Comparison of ENCODE assay signal across 1 cellular context in the genomic region with DNA sequence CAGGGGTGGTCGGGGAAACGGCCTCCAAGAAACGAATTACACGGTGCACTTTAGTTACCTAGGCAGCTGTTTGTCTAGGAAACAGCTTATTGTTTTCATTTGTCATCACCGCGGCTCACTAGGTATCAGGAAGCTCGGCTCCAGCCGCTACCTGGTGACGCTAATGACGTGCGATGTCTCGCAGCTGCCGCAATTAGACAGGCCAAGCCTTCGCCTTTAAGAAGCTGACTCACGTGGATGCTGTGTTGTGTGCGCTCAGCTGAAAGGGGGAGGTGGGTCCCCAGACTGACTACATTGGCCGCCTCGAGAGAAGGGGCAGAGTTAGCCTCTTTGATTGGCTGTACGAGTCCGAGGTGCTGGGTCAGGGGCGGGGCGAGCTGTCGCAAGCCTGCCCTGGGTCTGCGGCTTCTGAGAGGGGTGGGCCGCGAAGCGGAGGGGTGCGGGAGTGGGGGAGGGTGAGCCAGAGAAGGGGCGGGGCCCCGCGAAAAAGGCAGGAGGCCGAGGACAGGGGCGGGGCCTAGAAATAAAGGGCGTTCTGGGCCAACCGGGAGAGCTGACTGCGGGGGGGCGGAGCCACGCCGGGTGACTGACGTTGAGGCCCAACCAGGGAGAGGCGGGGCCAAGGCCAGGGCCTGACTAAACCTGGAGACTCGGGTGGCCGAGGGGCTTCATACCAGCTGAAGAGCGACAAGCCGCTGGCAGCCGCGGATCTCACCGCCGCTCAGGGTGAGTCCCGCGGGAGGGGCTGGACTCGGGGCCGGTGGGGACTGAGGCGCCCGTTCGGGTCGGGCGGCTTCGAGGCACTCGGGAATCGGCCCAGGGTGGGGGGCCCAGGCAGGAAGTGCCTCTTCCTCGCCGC.
A peak's percentile ranks its signal among the peaks of the same experiment; 100 is the strongest.
TF ChIP-seq lines count a peak whose summit lies in the region.

A gene (plus strand): TSS at position 671 of the 859 bp plus-strand sequence. CDS start 9,645 bp downstream, outside the sequence.

TF ChIP-seq in GM12878, 131 proteins besides CTCF, POLR2A, EP300 and RAD21 (continued from another document and continues in another):
- TF ChIP-seq, protein P1, sequence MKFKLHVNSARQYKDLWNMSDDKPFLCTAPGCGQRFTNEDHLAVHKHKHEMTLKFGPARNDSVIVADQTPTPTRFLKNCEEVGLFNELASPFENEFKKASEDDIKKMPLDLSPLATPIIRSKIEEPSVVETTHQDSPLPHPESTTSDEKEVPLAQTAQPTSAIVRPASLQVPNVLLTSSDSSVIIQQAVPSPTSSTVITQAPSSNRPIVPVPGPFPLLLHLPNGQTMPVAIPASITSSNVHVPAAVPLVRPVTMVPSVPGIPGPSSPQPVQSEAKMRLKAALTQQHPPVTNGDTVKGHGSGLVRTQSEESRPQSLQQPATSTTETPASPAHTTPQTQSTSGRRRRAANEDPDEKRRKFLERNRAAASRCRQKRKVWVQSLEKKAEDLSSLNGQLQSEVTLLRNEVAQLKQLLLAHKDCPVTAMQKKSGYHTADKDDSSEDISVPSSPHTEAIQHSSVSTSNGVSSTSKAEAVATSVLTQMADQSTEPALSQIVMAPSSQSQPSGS (IDR thresholded peaks at IDR 0.05; ENCODE audit: low read length), result no peak
- TF ChIP-seq TCF12 (IDR thresholded peaks at IDR 0.05; ENCODE audit: low read depth, low read length) (peak; percentile 78), ZNF24 (IDR thresholded peaks at IDR 0.05) (no peak), NR2C2 (IDR thresholded peaks at IDR 0.05; ENCODE audit: borderline replicate concordance, control insufficient read depth, insufficient read length, low read depth) (no peak), CREB1 (IDR thresholded peaks at IDR 0.05; ENCODE audit: low read depth) (peak; percentile 96), MEF2A (IDR thresholded peaks at IDR 0.05; ENCODE audit: insufficient read depth, low read depth, low read length) (no peak), POLR2AphosphoS5 (IDR thresholded peaks at IDR 0.05; ENCODE audit: low read length) (peak; percentile 76), TARDBP (IDR thresholded peaks at IDR 0.05; ENCODE audit: borderline replicate concordance) (0 out of 2 replicates have a peak, but pooled peaks have one; percentile 32), RUNX3 (IDR thresholded peaks at IDR 0.05; ENCODE audit: low read length) (peak; percentile 71), STAT3 (IDR thresholded peaks at IDR 0.05; ENCODE audit: low read depth, low read length) (no peak), ETV6 (conservative IDR thresholded peaks at IDR 0.05 in 1 of 2, IDR thresholded peaks at IDR 0.05 in 1 of 2; ENCODE audit: borderline replicate concordance in 1 of 2, low read depth in 1 of 2) (no peak), SMAD1 (IDR thresholded peaks at IDR 0.05; ENCODE audit: low read depth, partially characterized antibody) (no peak), SPI1 (IDR thresholded peaks at IDR 0.05; ENCODE audit: borderline replicate concordance, insufficient read depth, low read depth, low read length) (no peak), ASH2L (IDR thresholded peaks at IDR 0.05; ENCODE audit: borderline replicate concordance, low read depth) (no peak), KAT2A (conservative IDR thresholded peaks at IDR 0.05; ENCODE audit: control insufficient read depth, low read depth, low read length) (no peak), GABPA (IDR thresholded peaks at IDR 0.05; ENCODE audit: low read depth) (no peak), HCFC1 (IDR thresholded peaks at IDR 0.05; ENCODE audit: low read length) (no peak), PAX8 (IDR thresholded peaks at IDR 0.05) (no peak), BCL11A (IDR thresholded peaks at IDR 0.05; ENCODE audit: low read depth, low read length) (0 out of 2 replicates have a peak, but pooled peaks have one; percentile 31), BHLHE40 (IDR thresholded peaks at IDR 0.05; ENCODE audit: borderline replicate concordance in 1 of 2, low read depth in 2 of 2, low read length in 1 of 2) (peak; percentile 99), ZNF217 (IDR thresholded peaks at IDR 0.05) (no peak), EED (IDR thresholded peaks at IDR 0.05; ENCODE audit: low read depth) (no peak), ZNF207 (IDR thresholded peaks at IDR 0.05; ENCODE audit: borderline replicate concordance) (peak; percentile 80; the same call in 1 of the 2 replicates), NRF1 (conservative IDR thresholded peaks at IDR 0.05; ENCODE audit: low read depth, low read length) (no peak), MTA2 (IDR thresholded peaks at IDR 0.05; ENCODE audit: low read depth) (peak; percentile 53; the same call in 1 of the 2 replicates), NR2F1 (conservative IDR thresholded peaks at IDR 0.05) (no peak), MEF2B (IDR thresholded peaks at IDR 0.05; ENCODE audit: partially characterized antibody, poor library complexity, severe bottlenecking) (peak; percentile 90), TAF1 (IDR thresholded peaks at IDR 0.05; ENCODE audit: borderline replicate concordance, low read depth, low read length) (0 out of 2 replicates have a peak, but pooled peaks have one; percentile 34), CREM (IDR thresholded peaks at IDR 0.05; ENCODE audit: low read depth) (peak; percentile 91), CHD1 (IDR thresholded peaks at IDR 0.05; ENCODE audit: low read depth, low read length) (no peak), EZH2 (IDR thresholded peaks at IDR 0.05; ENCODE audit: borderline replicate concordance, control insufficient read depth, low read depth, low read length) (no peak)
- TF ChIP-seq, protein P2, sequence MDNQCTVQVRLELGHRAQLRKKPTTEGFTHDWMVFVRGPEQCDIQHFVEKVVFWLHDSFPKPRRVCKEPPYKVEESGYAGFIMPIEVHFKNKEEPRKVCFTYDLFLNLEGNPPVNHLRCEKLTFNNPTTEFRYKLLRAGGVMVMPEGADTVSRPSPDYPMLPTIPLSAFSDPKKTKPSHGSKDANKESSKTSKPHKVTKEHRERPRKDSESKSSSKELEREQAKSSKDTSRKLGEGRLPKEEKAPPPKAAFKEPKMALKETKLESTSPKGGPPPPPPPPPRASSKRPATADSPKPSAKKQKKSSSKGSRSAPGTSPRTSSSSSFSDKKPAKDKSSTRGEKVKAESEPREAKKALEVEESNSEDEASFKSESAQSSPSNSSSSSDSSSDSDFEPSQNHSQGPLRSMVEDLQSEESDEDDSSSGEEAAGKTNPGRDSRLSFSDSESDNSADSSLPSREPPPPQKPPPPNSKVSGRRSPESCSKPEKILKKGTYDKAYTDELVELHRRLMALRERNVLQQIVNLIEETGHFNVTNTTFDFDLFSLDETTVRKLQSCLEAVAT (IDR thresholded peaks at IDR 0.05), result no peak
- TF ChIP-seq, protein P3, sequence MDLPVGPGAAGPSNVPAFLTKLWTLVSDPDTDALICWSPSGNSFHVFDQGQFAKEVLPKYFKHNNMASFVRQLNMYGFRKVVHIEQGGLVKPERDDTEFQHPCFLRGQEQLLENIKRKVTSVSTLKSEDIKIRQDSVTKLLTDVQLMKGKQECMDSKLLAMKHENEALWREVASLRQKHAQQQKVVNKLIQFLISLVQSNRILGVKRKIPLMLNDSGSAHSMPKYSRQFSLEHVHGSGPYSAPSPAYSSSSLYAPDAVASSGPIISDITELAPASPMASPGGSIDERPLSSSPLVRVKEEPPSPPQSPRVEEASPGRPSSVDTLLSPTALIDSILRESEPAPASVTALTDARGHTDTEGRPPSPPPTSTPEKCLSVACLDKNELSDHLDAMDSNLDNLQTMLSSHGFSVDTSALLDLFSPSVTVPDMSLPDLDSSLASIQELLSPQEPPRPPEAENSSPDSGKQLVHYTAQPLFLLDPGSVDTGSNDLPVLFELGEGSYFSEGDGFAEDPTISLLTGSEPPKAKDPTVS (IDR thresholded peaks at IDR 0.05; ENCODE audit: low read depth, low read length), result no peak
- TF ChIP-seq, protein P4, sequence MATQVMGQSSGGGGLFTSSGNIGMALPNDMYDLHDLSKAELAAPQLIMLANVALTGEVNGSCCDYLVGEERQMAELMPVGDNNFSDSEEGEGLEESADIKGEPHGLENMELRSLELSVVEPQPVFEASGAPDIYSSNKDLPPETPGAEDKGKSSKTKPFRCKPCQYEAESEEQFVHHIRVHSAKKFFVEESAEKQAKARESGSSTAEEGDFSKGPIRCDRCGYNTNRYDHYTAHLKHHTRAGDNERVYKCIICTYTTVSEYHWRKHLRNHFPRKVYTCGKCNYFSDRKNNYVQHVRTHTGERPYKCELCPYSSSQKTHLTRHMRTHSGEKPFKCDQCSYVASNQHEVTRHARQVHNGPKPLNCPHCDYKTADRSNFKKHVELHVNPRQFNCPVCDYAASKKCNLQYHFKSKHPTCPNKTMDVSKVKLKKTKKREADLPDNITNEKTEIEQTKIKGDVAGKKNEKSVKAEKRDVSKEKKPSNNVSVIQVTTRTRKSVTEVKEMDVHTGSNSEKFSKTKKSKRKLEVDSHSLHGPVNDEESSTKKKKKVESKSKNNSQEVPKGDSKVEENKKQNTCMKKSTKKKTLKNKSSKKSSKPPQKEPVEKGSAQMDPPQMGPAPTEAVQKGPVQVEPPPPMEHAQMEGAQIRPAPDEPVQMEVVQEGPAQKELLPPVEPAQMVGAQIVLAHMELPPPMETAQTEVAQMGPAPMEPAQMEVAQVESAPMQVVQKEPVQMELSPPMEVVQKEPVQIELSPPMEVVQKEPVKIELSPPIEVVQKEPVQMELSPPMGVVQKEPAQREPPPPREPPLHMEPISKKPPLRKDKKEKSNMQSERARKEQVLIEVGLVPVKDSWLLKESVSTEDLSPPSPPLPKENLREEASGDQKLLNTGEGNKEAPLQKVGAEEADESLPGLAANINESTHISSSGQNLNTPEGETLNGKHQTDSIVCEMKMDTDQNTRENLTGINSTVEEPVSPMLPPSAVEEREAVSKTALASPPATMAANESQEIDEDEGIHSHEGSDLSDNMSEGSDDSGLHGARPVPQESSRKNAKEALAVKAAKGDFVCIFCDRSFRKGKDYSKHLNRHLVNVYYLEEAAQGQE (IDR thresholded peaks at IDR 0.05; ENCODE audit: low read depth, low read length), result no peak
- TF ChIP-seq, protein P5, sequence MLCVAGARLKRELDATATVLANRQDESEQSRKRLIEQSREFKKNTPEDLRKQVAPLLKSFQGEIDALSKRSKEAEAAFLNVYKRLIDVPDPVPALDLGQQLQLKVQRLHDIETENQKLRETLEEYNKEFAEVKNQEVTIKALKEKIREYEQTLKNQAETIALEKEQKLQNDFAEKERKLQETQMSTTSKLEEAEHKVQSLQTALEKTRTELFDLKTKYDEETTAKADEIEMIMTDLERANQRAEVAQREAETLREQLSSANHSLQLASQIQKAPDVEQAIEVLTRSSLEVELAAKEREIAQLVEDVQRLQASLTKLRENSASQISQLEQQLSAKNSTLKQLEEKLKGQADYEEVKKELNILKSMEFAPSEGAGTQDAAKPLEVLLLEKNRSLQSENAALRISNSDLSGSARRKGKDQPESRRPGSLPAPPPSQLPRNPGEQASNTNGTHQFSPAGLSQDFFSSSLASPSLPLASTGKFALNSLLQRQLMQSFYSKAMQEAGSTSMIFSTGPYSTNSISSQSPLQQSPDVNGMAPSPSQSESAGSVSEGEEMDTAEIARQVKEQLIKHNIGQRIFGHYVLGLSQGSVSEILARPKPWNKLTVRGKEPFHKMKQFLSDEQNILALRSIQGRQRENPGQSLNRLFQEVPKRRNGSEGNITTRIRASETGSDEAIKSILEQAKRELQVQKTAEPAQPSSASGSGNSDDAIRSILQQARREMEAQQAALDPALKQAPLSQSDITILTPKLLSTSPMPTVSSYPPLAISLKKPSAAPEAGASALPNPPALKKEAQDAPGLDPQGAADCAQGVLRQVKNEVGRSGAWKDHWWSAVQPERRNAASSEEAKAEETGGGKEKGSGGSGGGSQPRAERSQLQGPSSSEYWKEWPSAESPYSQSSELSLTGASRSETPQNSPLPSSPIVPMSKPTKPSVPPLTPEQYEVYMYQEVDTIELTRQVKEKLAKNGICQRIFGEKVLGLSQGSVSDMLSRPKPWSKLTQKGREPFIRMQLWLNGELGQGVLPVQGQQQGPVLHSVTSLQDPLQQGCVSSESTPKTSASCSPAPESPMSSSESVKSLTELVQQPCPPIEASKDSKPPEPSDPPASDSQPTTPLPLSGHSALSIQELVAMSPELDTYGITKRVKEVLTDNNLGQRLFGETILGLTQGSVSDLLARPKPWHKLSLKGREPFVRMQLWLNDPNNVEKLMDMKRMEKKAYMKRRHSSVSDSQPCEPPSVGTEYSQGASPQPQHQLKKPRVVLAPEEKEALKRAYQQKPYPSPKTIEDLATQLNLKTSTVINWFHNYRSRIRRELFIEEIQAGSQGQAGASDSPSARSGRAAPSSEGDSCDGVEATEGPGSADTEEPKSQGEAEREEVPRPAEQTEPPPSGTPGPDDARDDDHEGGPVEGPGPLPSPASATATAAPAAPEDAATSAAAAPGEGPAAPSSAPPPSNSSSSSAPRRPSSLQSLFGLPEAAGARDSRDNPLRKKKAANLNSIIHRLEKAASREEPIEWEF (IDR thresholded peaks at IDR 0.05; ENCODE audit: insufficient replicate concordance, low read depth, low read length), result no peak
- TF ChIP-seq, protein P6, sequence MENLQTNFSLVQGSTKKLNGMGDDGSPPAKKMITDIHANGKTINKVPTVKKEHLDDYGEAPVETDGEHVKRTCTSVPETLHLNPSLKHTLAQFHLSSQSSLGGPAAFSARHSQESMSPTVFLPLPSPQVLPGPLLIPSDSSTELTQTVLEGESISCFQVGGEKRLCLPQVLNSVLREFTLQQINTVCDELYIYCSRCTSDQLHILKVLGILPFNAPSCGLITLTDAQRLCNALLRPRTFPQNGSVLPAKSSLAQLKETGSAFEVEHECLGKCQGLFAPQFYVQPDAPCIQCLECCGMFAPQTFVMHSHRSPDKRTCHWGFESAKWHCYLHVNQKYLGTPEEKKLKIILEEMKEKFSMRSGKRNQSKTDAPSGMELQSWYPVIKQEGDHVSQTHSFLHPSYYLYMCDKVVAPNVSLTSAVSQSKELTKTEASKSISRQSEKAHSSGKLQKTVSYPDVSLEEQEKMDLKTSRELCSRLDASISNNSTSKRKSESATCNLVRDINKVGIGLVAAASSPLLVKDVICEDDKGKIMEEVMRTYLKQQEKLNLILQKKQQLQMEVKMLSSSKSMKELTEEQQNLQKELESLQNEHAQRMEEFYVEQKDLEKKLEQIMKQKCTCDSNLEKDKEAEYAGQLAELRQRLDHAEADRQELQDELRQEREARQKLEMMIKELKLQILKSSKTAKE (IDR thresholded peaks at IDR 0.05; ENCODE audit: low read depth, poor library complexity, severe bottlenecking), result peak; percentile 84
- TF ChIP-seq, protein P7, sequence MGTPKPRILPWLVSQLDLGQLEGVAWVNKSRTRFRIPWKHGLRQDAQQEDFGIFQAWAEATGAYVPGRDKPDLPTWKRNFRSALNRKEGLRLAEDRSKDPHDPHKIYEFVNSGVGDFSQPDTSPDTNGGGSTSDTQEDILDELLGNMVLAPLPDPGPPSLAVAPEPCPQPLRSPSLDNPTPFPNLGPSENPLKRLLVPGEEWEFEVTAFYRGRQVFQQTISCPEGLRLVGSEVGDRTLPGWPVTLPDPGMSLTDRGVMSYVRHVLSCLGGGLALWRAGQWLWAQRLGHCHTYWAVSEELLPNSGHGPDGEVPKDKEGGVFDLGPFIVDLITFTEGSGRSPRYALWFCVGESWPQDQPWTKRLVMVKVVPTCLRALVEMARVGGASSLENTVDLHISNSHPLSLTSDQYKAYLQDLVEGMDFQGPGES (IDR thresholded peaks at IDR 0.05), result no peak
- TF ChIP-seq, protein P8, sequence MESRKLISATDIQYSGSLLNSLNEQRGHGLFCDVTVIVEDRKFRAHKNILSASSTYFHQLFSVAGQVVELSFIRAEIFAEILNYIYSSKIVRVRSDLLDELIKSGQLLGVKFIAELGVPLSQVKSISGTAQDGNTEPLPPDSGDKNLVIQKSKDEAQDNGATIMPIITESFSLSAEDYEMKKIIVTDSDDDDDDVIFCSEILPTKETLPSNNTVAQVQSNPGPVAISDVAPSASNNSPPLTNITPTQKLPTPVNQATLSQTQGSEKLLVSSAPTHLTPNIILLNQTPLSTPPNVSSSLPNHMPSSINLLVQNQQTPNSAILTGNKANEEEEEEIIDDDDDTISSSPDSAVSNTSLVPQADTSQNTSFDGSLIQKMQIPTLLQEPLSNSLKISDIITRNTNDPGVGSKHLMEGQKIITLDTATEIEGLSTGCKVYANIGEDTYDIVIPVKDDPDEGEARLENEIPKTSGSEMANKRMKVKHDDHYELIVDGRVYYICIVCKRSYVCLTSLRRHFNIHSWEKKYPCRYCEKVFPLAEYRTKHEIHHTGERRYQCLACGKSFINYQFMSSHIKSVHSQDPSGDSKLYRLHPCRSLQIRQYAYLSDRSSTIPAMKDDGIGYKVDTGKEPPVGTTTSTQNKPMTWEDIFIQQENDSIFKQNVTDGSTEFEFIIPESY (IDR thresholded peaks at IDR 0.05), result no peak
